ENCODE assay signal across 8 cellular contexts in genomic region chr12:94101902-94102660, GRCh38. TPM values are rescaled to one million over a fixed set of nuclear protein-coding genes. Genes with fewer than 3 reads are reported as not detected.
DNase-seq lines count a peak whose midpoint lies in the region; ATAC-seq and TF ChIP-seq lines count a peak whose summit lies in the region.

No MANE protein-coding gene starts in this region.

- no peaks in the 10 kb centered on the region for H3K36me3 ChIP-seq in spleen

- POLR2A ChIA-PET in AG04449 (lab: Yijun Ruan, JAX) (interaction anchor here (0.6 to 3.3 kb wide), 6 partner anchors 317 to 699 kb away, joined by 3 to 21 read pairs (median 5); no protein-coding TSS in a partner anchor), WTC11 (lab: Charles Lee) (interaction anchor here (0.6 to 1.3 kb wide), 4 partner anchors 360 to 577 kb away, joined by 3 to 7 read pairs (median 4); partner anchors contain the start of gene SOCS2)

- peaks cover 9% of the 10 kb centered on the region for H3K4me1 Mint-ChIP-seq in WTC11

- H3K4me3 ChIP-seq in AG04449 (ENCODE audit: low read depth, low read length) (peak overlapping the region; percentile 68), cardiac fibroblast (replicated peaks in 1 of 2; ENCODE audit: low read depth in 2 of 2, low read length in 2 of 2) (peak overlapping the region; percentile 60 to 64), spleen (peak overlapping the region; percentile 53 to 90 (median 64))

- CTCF ChIA-PET in AG04449 (lab: Yijun Ruan, JAX) (interaction anchor here (0.6 to 8.8 kb wide), 103 partner anchors 8 to 1316 kb away, joined by 3 to 360 read pairs (median 6); partner anchors contain the start of genes CRADD, SOCS2 and UBE2N), WTC11 (lab: Charles Lee) (interaction anchor here (0.6 to 3.8 kb wide), 98 partner anchors 9 to 1021 kb away, joined by 3 to 98 read pairs (median 5); partner anchors contain the start of genes CRADD, PLXNC1 and SOCS2)

- peak overlapping the region; percentile 75 for H3K4me3 Mint-ChIP-seq in WTC11

- H3K27ac ChIP-seq in spleen, result peak overlapping the region in 6 of 8 donors; percentile 7 to 76 (median 52)

- no peak for TF ChIP-seq POLR2A in spleen (IDR thresholded peaks at IDR 0.05)

- H3K36me3 Mint-ChIP-seq in WTC11, result no peaks in the 10 kb centered on the region

- no peaks in the 10 kb centered on the region for H3K9me3 ChIP-seq in spleen

- peaks cover 34% of the 10 kb centered on the region for H3K27me3 Mint-ChIP-seq in WTC11 (ENCODE audit: low read depth)

- peaks cover 3 to 25% (median 20%) of the 10 kb centered on the region in 6 donors for H3K4me1 ChIP-seq in spleen

- ATAC-seq in GM18873 (IDR thresholded peaks at IDR 0.05; ENCODE audit: low FRiP score, unreplicated experiment) (peak; percentile 76), HG03175 (IDR thresholded peaks at IDR 0.05; ENCODE audit: unreplicated experiment) (peak; percentile 87), WTC11 (peak; percentile 81)

- intact Hi-C loops in spleen (cut with DNase I; ENCODE audit: low total_unique reads), result loop anchor here (5.0 to 10.0 kb wide), 4 partner anchors 535 to 1317 kb away; no protein-coding TSS in a partner anchor

- DNase-seq in AG04449 (ENCODE audit: low read depth, low spot score) (no peak), NCI-H2196 treated with DMSO at 0.1 percent for 48 hours (lab: John Stamatoyannopoulos, UW; ENCODE audit: unreplicated experiment) (peak; percentile 83), WTC11 (ENCODE audit: low spot score) (peak; percentile 88), cardiac fibroblast (ENCODE audit: low read depth in 2 of 2) (peak; percentile 90 to 91), inferior parietal cortex (ENCODE audit: extremely low spot score) (peak; percentile 89), spleen (peak; percentile 95)

- no peak overlapping the region for H3K27ac Mint-ChIP-seq in WTC11

- peaks cover 0 to 36% (median 10%) of the 10 kb centered on the region in 7 donors for H3K27me3 ChIP-seq in spleen (replicated peaks in 1 of 7)

- WGBS in spleen, 5 donors, result 1 to 3% (median 2%) methylated on average over 29 to 46 of the region's 46 CpGs

- H3K9me3 Mint-ChIP-seq in WTC11, result no peaks in the 10 kb centered on the region; the same call in 1 of the 2 replicates

- peak; percentile 86 for TF ChIP-seq CTCF in AG04449 (IDR thresholded peaks at IDR 0.05; ENCODE audit: insufficient read depth, low read length, missing control alignments)
- peak; percentile 58 for TF ChIP-seq CTCF in WTC11 (IDR thresholded peaks at IDR 0.05)
- TF ChIP-seq CTCF in cardiac fibroblast (IDR thresholded peaks at IDR 0.05; ENCODE audit: low read depth, low read length), result peak; percentile 76
- TF ChIP-seq CTCF in spleen (IDR thresholded peaks at IDR 0.05 in 8 of 11, conservative IDR thresholded peaks at IDR 0.05 in 3 of 11), result peak; percentile 77 to 91 (median 87)

TF ChIP-seq in WTC11, 78 proteins besides CTCF, POLR2A, EP300 and RAD21:
- TF ChIP-seq TEAD1 (CRISPR knock-in tag; IDR thresholded peaks at IDR 0.05) (peak; percentile 36; the same call in 1 of the 2 replicates), NR3C1 (CRISPR knock-in tag; conservative IDR thresholded peaks at IDR 0.05; ENCODE audit: low read depth) (no peak), ZMAT4 (CRISPR knock-in tag; IDR thresholded peaks at IDR 0.05) (no peak), MAX (CRISPR knock-in tag; IDR thresholded peaks at IDR 0.05) (peak; percentile 21), TCF7 (CRISPR knock-in tag; IDR thresholded peaks at IDR 0.05; ENCODE audit: low read depth) (0 out of 2 replicates have a peak, but pooled peaks have one; percentile 24)
TF ChIP-seq in WTC11: peak in this region for 3.

RNA-seq across cellular contexts. Expression of gene PLXNC1, which starts 46.3 kb away (rescaled TPM):
- total RNA-seq in WTC11 (2021), result 1.4 to 3.1 TPM (median 2.0 TPM) in 3 replicates
- 100 to 1,000 TPM in 3 of 7 donors, 10 to 100 TPM in 4; 47.3 to 138 (median 82.8) TPM for total RNA-seq in spleen
- 10 to 100 TPM in 1 of 3 donors, 1 to 10 TPM in 2; 6.8 to 11.7 (median 8.5) TPM for polyA plus RNA-seq in spleen

Comparison
In these comparisons a context has a peak if more than half of its experiments do, and no peak if none do; other contexts are left out.
1. RNA of gene PLXNC1, which starts 46.3 kb away (total RNA-seq): 47.3 to 138 TPM in spleen; 1.4 to 3.1 TPM in WTC11; every median in the first group is over 10 times any median in the second.
2. Peak in every context shown above with its lines, with median percentiles within 50 percentile points of each other: H3K4me3 ChIP-seq, CTCF ChIP-seq and ATAC-seq.